In the genomic region with DNA sequence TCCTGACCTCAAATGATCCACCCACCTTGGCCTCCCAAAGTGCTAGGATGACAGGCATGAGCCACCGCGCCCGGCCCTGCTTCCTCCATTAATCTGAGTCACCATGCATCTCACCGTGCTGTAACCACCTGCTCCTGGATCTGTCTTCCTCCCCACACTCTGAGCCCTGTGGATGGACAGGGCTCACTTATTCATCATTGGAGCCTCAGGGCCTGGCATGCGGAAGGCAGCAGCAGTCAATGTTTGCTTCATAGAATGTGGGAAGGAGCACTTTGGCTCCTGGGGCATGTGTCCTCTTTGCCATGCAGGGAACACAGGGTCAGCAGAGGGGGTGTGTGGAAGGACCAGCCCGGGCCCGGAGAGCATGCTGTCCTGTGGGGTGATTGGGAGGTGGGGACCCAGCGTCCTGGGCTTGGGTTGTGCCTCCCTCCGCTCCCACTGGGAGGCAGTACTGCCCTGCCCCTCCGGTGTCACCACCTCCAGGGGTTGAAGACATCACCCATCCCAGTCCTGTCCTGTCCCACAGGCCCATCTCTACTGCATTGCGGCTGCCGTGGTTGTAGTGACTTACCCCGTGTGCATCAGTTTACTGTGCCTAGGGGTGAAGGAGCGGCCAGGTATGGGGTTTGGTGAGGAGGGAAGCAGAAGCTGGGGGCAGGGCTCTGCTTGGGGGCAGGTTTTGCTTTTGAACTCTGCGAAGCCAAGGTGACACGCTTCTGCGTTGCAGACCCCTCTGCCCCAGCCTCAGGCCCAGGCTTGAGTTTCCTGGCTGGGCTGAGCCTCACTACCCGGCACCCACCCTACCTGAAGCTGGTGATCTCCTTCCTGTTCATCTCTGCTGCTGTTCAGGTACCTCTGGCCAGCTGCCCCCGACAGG, we compare ENCODE assay signal across 10 cellular contexts. TPM values are rescaled to one million over a fixed set of nuclear protein-coding genes. Genes with fewer than 3 reads are reported as not detected.
DNase-seq lines count a peak whose midpoint lies in the region; ATAC-seq and TF ChIP-seq lines count a peak whose summit lies in the region.
"Had no signal": no experiment of that assay in that cellular context is flagged by ENCODE, and none has a peak within 500 bp of the region (broad histone marks: within the 10 kb centered on the region; RNA-seq: fewer than 3 reads in every experiment).

No MANE protein-coding gene starts in this region.

- H3K4me3 ChIP-seq in fibroblast of lung (replicated peaks in 1 of 4; ENCODE audit: control extremely low read depth in 1 of 4, insufficient read depth in 1 of 4, low read depth in 3 of 4, low read length in 4 of 4), result no peak overlapping the region
- H3K4me3 ChIP-seq in stomach, result no peak overlapping the region
- no peak overlapping the region for H3K4me3 ChIP-seq in sigmoid colon

- H3K36me3 ChIP-seq in fibroblast of lung (ENCODE audit: control insufficient read depth, insufficient read depth, low read length), result peaks cover 6% of the 10 kb centered on the region
- peaks cover 3 to 46% (median 41%) of the 10 kb centered on the region in 4 donors for H3K36me3 ChIP-seq in stomach
- peaks cover 0 to 24% (median 6%) of the 10 kb centered on the region in 4 donors for H3K36me3 ChIP-seq in sigmoid colon

- TF ChIP-seq POLR2A in stomach (IDR thresholded peaks at IDR 0.05) (no peak), sigmoid colon (IDR thresholded peaks at IDR 0.05) (no peak)

- H3K4me1 Mint-ChIP-seq in activated naive CD4-positive, alpha-beta T cell treated with anti-CD3 and anti-CD28 coated beads for 36 hours (ENCODE audit: low read depth), result no peaks in the 10 kb centered on the region

- no peak overlapping the region for H3K9ac ChIP-seq in fibroblast of lung (ENCODE audit: insufficient read depth, low read length)

- peak; percentile 44 for DNase-seq in activated naive CD4-positive, alpha-beta T cell treated with anti-CD3 and anti-CD28 coated beads for 36 hours
- DNase-seq in activated naive CD4-positive, alpha-beta T cell (lab: John Stamatoyannopoulos, UW), result no peak
- DNase-seq in RPMI7951 (ENCODE audit: low read depth) (peak; percentile 64), fibroblast of lung (ENCODE audit: low read depth in 2 of 2) (no peak), stomach (peak; percentile 37), sigmoid colon (no peak), NCI-H510A treated with DMSO at 0.1 percent for 48 hours (lab: John Stamatoyannopoulos, UW) (no peak)
- DNase-seq: NCI-H1105 treated with DMSO at 0.1 percent for 48 hours had no signal

- H3K4me3 Mint-ChIP-seq in activated naive CD4-positive, alpha-beta T cell treated with anti-CD3 and anti-CD28 coated beads for 36 hours, result no peak overlapping the region

- no peaks in the 10 kb centered on the region for H3K9me3 Mint-ChIP-seq in activated naive CD4-positive, alpha-beta T cell treated with anti-CD3 and anti-CD28 coated beads for 36 hours

- H3K27me3 ChIP-seq in fibroblast of lung (ENCODE audit: control insufficient read depth, insufficient read depth, low read length) (no peaks in the 10 kb centered on the region), stomach (no peaks in the 10 kb centered on the region), sigmoid colon (no peaks in the 10 kb centered on the region)
- H3K27me3 ChIP-seq: neutrophil had no signal

- H3K4me1 ChIP-seq in fibroblast of lung (ENCODE audit: control insufficient read depth, extremely low read depth, insufficient read depth, low read length) (no peaks in the 10 kb centered on the region), stomach (no peaks in the 10 kb centered on the region), sigmoid colon (no peaks in the 10 kb centered on the region)

- TF ChIP-seq EP300 in stomach (IDR thresholded peaks at IDR 0.05) (no peak), sigmoid colon (IDR thresholded peaks at IDR 0.05) (no peak)

- H3K4me2 ChIP-seq in fibroblast of lung (ENCODE audit: extremely low read depth, insufficient read depth, low read length), result no peak overlapping the region

- no peak overlapping the region for H2AFZ ChIP-seq in fibroblast of lung (ENCODE audit: low read length)

- H3K27ac ChIP-seq in fibroblast of lung (ENCODE audit: insufficient read depth, low read length) (no peak overlapping the region), stomach (no peak overlapping the region), sigmoid colon (no peak overlapping the region)
- H3K27ac ChIP-seq: neutrophil had no signal

- 72 to 78% (median 73%) methylated on average over 10 to 19 of the region's 19 CpGs for WGBS in stomach, 5 donors
- 66 to 79% methylated on average over 19 of the region's 19 CpGs for WGBS in sigmoid colon, 2 donors

- H3K27me3 Mint-ChIP-seq in activated naive CD4-positive, alpha-beta T cell treated with anti-CD3 and anti-CD28 coated beads for 36 hours (ENCODE audit: low read depth), result no peaks in the 10 kb centered on the region

- intact Hi-C loops in activated naive CD4-positive, alpha-beta T cell treated with anti-CD3 and anti-CD28 coated beads for 36 hours (cut with micrococcal nuclease), result loop anchor here (1.0 to 2.0 kb wide), 2 partner anchors 63 to 143 kb away; a partner anchor contains a TSS
- intact Hi-C loops in stomach (cut with DNase I; ENCODE audit: low total_unique reads) (no loop called here), sigmoid colon (cut with DNase I) (no loop called here)

- TF ChIP-seq CTCF in fibroblast of lung (conservative IDR thresholded peaks at IDR 0.05 in 1 of 2, IDR thresholded peaks at IDR 0.05 in 1 of 2; ENCODE audit: low read depth in 1 of 2, low read length in 2 of 2) (peak; percentile 9 to 16), stomach (IDR thresholded peaks at IDR 0.05) (peak in 5 of 7 experiments; percentile 11 to 37 (median 29)), sigmoid colon (IDR thresholded peaks at IDR 0.05) (no peak)

- H4K20me1 ChIP-seq in fibroblast of lung (ENCODE audit: control insufficient read depth, extremely low read depth, insufficient read depth, low read length), result no peaks in the 10 kb centered on the region

- peaks cover 11% of the 10 kb centered on the region for H3K36me3 Mint-ChIP-seq in activated naive CD4-positive, alpha-beta T cell treated with anti-CD3 and anti-CD28 coated beads for 36 hours (ENCODE audit: low read depth)

- H3K27ac Mint-ChIP-seq in activated naive CD4-positive, alpha-beta T cell treated with anti-CD3 and anti-CD28 coated beads for 36 hours, result no peak overlapping the region

- H3K79me2 ChIP-seq in fibroblast of lung (ENCODE audit: control insufficient read depth, insufficient read depth, low read length), result no peaks in the 10 kb centered on the region

- no peak for ATAC-seq in GM21423 (IDR thresholded peaks at IDR 0.05; ENCODE audit: unreplicated experiment)

- H3K9me3 ChIP-seq in fibroblast of lung (ENCODE audit: control insufficient read depth, insufficient read depth, low read depth, low read length) (no peaks in the 10 kb centered on the region), stomach (no peaks in the 10 kb centered on the region), sigmoid colon (no peaks in the 10 kb centered on the region)
- H3K9me3 ChIP-seq: neutrophil had no signal

- CTCF ChIA-PET in activated naive CD4-positive, alpha-beta T cell treated with anti-CD3 and anti-CD28 coated beads for 36 hours (lab: Charles Lee), result no interaction called here

RNA-seq across cellular contexts. Expression of a gene that starts 11.5 kb away (rescaled TPM):
- under 1 TPM; 0.15 to 0.24 TPM for total RNA-seq in activated naive CD4-positive, alpha-beta T cell treated with anti-CD3 and anti-CD28 coated beads for 36 hours
- total RNA-seq in RPMI7951 (2014; rRNA removed; shearing (Covaris generic)), result 0.24 TPM in 1 of 2 replicates, not detected in the other
- total RNA-seq in fibroblast of lung (0.17 TPM in 1 of 2 replicates, not detected in the other), stomach (not detected), sigmoid colon (not detected)
- polyA plus RNA-seq in fibroblast of lung (0.08 and 0.10 TPM in 2 replicates), stomach (under 1 TPM in 2 of 3 donors, not detected in 1; 0.12 to 0.61 TPM), sigmoid colon (under 1 TPM in 1 of 3 donors, not detected in 2; 0.10 TPM)
- 0.19 and 0.24 TPM in 2 replicates for polyA plus RNA-seq in fibroblast of lung (2012)
- 0.16 and 3.9 TPM in 2 replicates for polyA minus RNA-seq in fibroblast of lung (ENCODE audit: low replicate concordance)

RNA-seq across cellular contexts. Expression of a gene that starts 25.8 kb away (rescaled TPM):
- total RNA-seq in activated naive CD4-positive, alpha-beta T cell treated with anti-CD3 and anti-CD28 coated beads for 36 hours, result 10 to 100 TPM; 17.6 to 21.1 TPM
- total RNA-seq in RPMI7951 (2014; rRNA removed; shearing (Covaris generic)), result 11.7 and 14.2 TPM in 2 replicates
- total RNA-seq in fibroblast of lung, result 9.5 and 10.4 TPM in 2 replicates
- polyA plus RNA-seq in fibroblast of lung, result 10.2 and 11.0 TPM in 2 replicates
- polyA plus RNA-seq in fibroblast of lung (2012), result 4.0 and 6.4 TPM in 2 replicates
- 11.1 and 36.8 TPM in 2 replicates for polyA minus RNA-seq in fibroblast of lung (ENCODE audit: low replicate concordance)
- 10 to 100 TPM in 1 of 5 donors, 1 to 10 TPM in 4; 1.2 to 25.9 (median 4.9) TPM for total RNA-seq in stomach
- 1 to 10 TPM; 1.5 to 2.0 (median 1.8) TPM for polyA plus RNA-seq in stomach
- total RNA-seq in sigmoid colon, result 10 to 100 TPM in 1 of 4 donors, 1 to 10 TPM in 3; 3.1 to 10.0 (median 6.6) TPM
- polyA plus RNA-seq in sigmoid colon, result 1 to 10 TPM; 1.2 to 3.7 (median 1.8) TPM

RNA-seq across cellular contexts. Expression of a gene that starts 28.2 kb away (rescaled TPM):
- under 1 TPM in 1 of 2 experiments, not detected in 1; 0.35 TPM for total RNA-seq in activated naive CD4-positive, alpha-beta T cell treated with anti-CD3 and anti-CD28 coated beads for 36 hours
- 10.9 and 15.6 TPM in 2 replicates for total RNA-seq in RPMI7951 (2014; rRNA removed; shearing (Covaris generic))
- total RNA-seq in fibroblast of lung, result 4.9 and 12.1 TPM in 2 replicates
- polyA plus RNA-seq in fibroblast of lung, result 11.9 and 18.0 TPM in 2 replicates
- 9.9 and 12.1 TPM in 2 replicates for polyA plus RNA-seq in fibroblast of lung (2012)
- polyA minus RNA-seq in fibroblast of lung (ENCODE audit: low replicate concordance), result 2.4 and 5.9 TPM in 2 replicates
- total RNA-seq in stomach, result 10 to 100 TPM in 1 of 5 donors, 1 to 10 TPM in 3, not detected in 1; 1.3 to 13.6 (median 7.3) TPM
- 10 to 100 TPM; 21.1 to 34.3 (median 30.4) TPM for polyA plus RNA-seq in stomach
- total RNA-seq in sigmoid colon, result 1 to 10 TPM; 3.1 to 8.0 (median 5.7) TPM
- 10 to 100 TPM; 19.3 to 43.7 (median 30.6) TPM for polyA plus RNA-seq in sigmoid colon

RNA-seq across cellular contexts. Expression of a gene that starts 54.8 kb away (rescaled TPM):
- 100 to 1,000 TPM; 151 to 164 TPM for total RNA-seq in activated naive CD4-positive, alpha-beta T cell treated with anti-CD3 and anti-CD28 coated beads for 36 hours
- 441 and 501 TPM in 2 replicates for total RNA-seq in RPMI7951 (2014; rRNA removed; shearing (Covaris generic))
- total RNA-seq in fibroblast of lung (134 and 155 TPM in 2 replicates), stomach (100 to 1,000 TPM in 1 of 5 donors, 10 to 100 TPM in 4; 18.8 to 121 (median 40.7) TPM), sigmoid colon (100 to 1,000 TPM in 3 of 4 donors, 10 to 100 TPM in 1; 95.6 to 140 (median 135) TPM)
- polyA plus RNA-seq in fibroblast of lung (206 and 210 TPM in 2 replicates), stomach (100 to 1,000 TPM; 125 to 139 (median 126) TPM), sigmoid colon (100 to 1,000 TPM; 163 to 255 (median 183) TPM)
- 151 and 185 TPM in 2 replicates for polyA plus RNA-seq in fibroblast of lung (2012)
- polyA minus RNA-seq in fibroblast of lung (ENCODE audit: low replicate concordance), result 3.1 and 11.0 TPM in 2 replicates

Comparison
In these comparisons a context has a peak if more than half of its experiments do, and no peak if none do; other contexts are left out.
1. DNase-seq: peak in activated naive CD4-positive, alpha-beta T cell treated with anti-CD3 and anti-CD28 coated beads for 36 hours (single experiment), RPMI7951 (single experiment) and stomach (single experiment); none in activated naive CD4-positive, alpha-beta T cell (0 of 4), fibroblast of lung (0 of 2), sigmoid colon (single experiment) and NCI-H510A treated with DMSO at 0.1 percent for 48 hours (single experiment).
2. CTCF ChIP-seq: peak in fibroblast of lung (2 of 2) and stomach (5 of 7); none in sigmoid colon (0 of 4).